ENCODE assay signal across 1 cellular context in the genomic region with DNA sequence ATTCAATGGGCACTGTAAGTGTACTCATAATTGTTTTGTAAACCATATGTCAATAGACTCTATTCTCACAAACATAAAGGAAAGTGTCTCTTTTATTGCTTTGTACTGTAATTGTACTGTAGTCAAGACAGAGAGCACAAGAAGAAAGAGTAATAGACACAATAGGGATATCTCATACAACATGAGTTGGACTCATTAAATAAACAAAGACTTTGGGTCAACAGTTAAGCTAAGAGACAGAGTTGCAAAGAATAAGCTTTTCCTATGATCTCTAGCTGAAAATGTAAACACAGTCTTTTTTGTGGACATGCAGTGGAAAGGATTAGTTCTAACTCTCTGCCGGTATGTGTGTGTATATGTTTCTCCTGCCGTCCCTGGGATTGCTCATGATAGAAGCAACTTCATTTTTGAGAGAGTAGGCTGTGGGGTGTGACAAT.
TF ChIP-seq lines count a peak whose summit lies in the region.

No MANE protein-coding gene starts in this region.

TF ChIP-seq in IMR-90, 13 proteins besides CTCF, POLR2A, EP300 and RAD21 (continued from another document):
- TF ChIP-seq NFE2L2 (IDR thresholded peaks at IDR 0.05; ENCODE audit: low read depth, low read length), result 0 out of 2 replicates have a peak, but pooled peaks have one; percentile 9
- no peak for TF ChIP-seq MAFK (IDR thresholded peaks at IDR 0.05; ENCODE audit: low read depth, low read length)
- TF ChIP-seq FOS (IDR thresholded peaks at IDR 0.05; ENCODE audit: low read depth, low read length), result 0 out of 2 replicates have a peak, but pooled peaks have one; percentile 52
